ENCODE assay signal across 9 cellular contexts in the genomic region with DNA sequence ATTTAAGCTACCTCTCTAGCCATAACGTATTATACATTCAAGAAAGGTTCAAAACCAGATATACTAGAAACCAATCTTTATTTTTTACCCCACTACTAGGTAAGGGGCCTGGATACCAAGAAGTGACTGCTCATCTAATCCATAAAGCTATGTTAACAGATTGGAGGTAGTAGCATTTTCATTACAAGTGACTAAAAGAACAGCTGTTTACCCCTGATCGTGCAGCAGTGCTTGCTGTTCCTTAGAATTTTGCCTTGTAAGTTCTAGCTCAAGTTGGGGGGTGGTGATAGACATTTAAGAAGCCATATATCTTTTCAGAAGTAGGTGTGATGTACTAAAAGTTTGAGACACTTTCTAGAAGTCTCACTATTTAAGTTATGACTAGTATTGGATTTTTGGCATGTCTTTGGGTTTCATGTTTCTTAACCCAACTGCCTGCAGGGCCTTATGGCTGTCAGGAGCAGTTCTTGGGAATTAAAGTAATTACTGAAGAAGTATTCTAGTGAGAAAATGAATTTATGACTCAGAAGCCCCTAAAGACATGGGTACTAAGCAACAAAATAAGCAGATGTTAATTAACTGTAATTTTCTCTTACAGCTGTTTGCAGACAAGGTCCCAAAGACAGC. TPM values are rescaled to one million over a fixed set of nuclear protein-coding genes. Genes with fewer than 3 reads are reported as not detected.
DNase-seq lines count a peak whose midpoint lies in the region; ATAC-seq, FAIRE-seq and TF ChIP-seq lines count a peak whose summit lies in the region.
"Had no signal": no experiment of that assay in that cellular context is flagged by ENCODE, and none has a peak within 500 bp of the region (broad histone marks: within the 10 kb centered on the region; RNA-seq: fewer than 3 reads in every experiment).

No MANE protein-coding gene starts in this region.

- H3K9me3 ChIP-seq in endothelial cell of umbilical vein (replicated peaks; ENCODE audit: control insufficient read depth, insufficient read depth, low read length) (no peaks in the 10 kb centered on the region), trophoblast cell (ENCODE audit: insufficient read depth, low read depth, low read length) (no peaks in the 10 kb centered on the region)

- TF ChIP-seq POLR2A in endothelial cell of umbilical vein (IDR thresholded peaks at IDR 0.05; ENCODE audit: low read depth, low read length), result peak; percentile 41

- no peak overlapping the region for H2BK120ac ChIP-seq in trophoblast cell (ENCODE audit: insufficient read depth, low read length, poor library complexity)

- H3K27ac ChIP-seq in endothelial cell of umbilical vein (ENCODE audit: insufficient read depth, low read depth, low read length), result peak overlapping the region; percentile 5
- H3K27ac ChIP-seq in trophoblast cell (ENCODE audit: low read depth, low read length), result no peak overlapping the region

- no peak for ATAC-seq in HG02571 (IDR thresholded peaks at IDR 0.05; ENCODE audit: unreplicated experiment)
- ATAC-seq in GM19452 (IDR thresholded peaks at IDR 0.05; ENCODE audit: unreplicated experiment), result no peak

- H3K4ac ChIP-seq in trophoblast cell (ENCODE audit: low read depth, low read length), result no peak overlapping the region

- H3K36me3 ChIP-seq in GM06990 (ENCODE audit: control insufficient read depth, insufficient read depth, low read length) (peaks cover 21% of the 10 kb centered on the region), endothelial cell of umbilical vein (ENCODE audit: control insufficient read depth in 2 of 2, extremely low read depth in 1 of 2, insufficient read depth in 2 of 2, low read length in 2 of 2) (peaks cover 22 to 31% of the 10 kb centered on the region in 2 experiments), trophoblast cell (ENCODE audit: control insufficient read depth in 1 of 2, insufficient read depth in 2 of 2, low read length in 2 of 2) (peaks cover 27 to 45% of the 10 kb centered on the region in 2 experiments)

- H3K79me2 ChIP-seq in endothelial cell of umbilical vein (ENCODE audit: control insufficient read depth, insufficient read depth, low read length) (peaks cover 50% of the 10 kb centered on the region), trophoblast cell (ENCODE audit: control insufficient read depth, insufficient read depth, low read length, poor library complexity) (peaks cover 13% of the 10 kb centered on the region)

- no peak overlapping the region for H2BK5ac ChIP-seq in trophoblast cell (ENCODE audit: low read depth, low read length, poor library complexity)

- POLR2A ChIA-PET in endothelial cell of umbilical vein (lab: Charles Lee), result interaction anchor here (0.9 to 1.5 kb wide), 2 partner anchors 49 to 51 kb away, joined by 3 to 10 read pairs; a partner anchor contains a TSS

- no peak overlapping the region for H4K91ac ChIP-seq in trophoblast cell (ENCODE audit: low read depth, low read length)

- dilution Hi-C loops in endothelial cell of umbilical vein (cut with MboI; ENCODE audit: extremely low pct_ligation_motif_present, low sequenced_read_pairs), result no loop called here

- CTCF ChIA-PET in endothelial cell of umbilical vein (lab: Charles Lee), result interaction anchor here (1.0 to 2.4 kb wide), 5 partner anchors 9 to 211 kb away, joined by 3 to 14 read pairs (median 4); a partner anchor contains a TSS

- H3K18ac ChIP-seq in trophoblast cell (ENCODE audit: low read length), result no peak overlapping the region

- no peaks in the 10 kb centered on the region for H3K9me1 ChIP-seq in endothelial cell of umbilical vein (replicated peaks; ENCODE audit: control insufficient read depth, extremely low read depth, insufficient read depth, low read length)

- TF ChIP-seq CTCF in GM06990 (IDR thresholded peaks at IDR 0.05; ENCODE audit: insufficient read depth, low read length, poor library complexity, severe bottlenecking) (no peak), endothelial cell of umbilical vein (IDR thresholded peaks at IDR 0.05; ENCODE audit: extremely low read depth in 1 of 2, insufficient read depth in 1 of 2, low read depth in 1 of 2, low read length in 2 of 2) (no peak)

- H4K12ac ChIP-seq in trophoblast cell (ENCODE audit: low read depth, low read length), result no peak overlapping the region

- WGBS in trophoblast cell (ENCODE audit: extremely low coverage, insufficient coverage, insufficient read length), result no CpG with 5 or more reads among the region's 2 CpGs

- H3K9ac ChIP-seq in endothelial cell of umbilical vein (replicated peaks; ENCODE audit: extremely low read depth, insufficient read depth, low read length) (peak overlapping the region; percentile 100), trophoblast cell (ENCODE audit: low read length) (no peak overlapping the region)

- BruUV-seq in endothelial cell of umbilical vein (replicated peaks; lab: Mats Ljungman, UMichigan), result no TSS peak

- DNase-seq in GM06990 (ENCODE audit: extremely low read depth, insufficient read length) (no peak), RPMI7951 (ENCODE audit: low read depth) (peak; percentile 65), endothelial cell of umbilical vein (ENCODE audit: low read depth, low spot score) (no peak), trophoblast cell (peak; percentile 59 to 76), NCI-H146 treated with DMSO at 0.1 percent for 48 hours (lab: John Stamatoyannopoulos, UW; ENCODE audit: unreplicated experiment) (no peak), AG20443 (ENCODE audit: low spot score) (no peak)
- DNase-seq: substantia nigra had no signal

- H3K14ac ChIP-seq in trophoblast cell (ENCODE audit: low read length), result no peak overlapping the region

- FAIRE-seq in endothelial cell of umbilical vein (lab: Jason Lieb, UNC), result peak; percentile 35

- H2AK5ac ChIP-seq in trophoblast cell (ENCODE audit: low read length), result no peak overlapping the region

- no peaks in the 10 kb centered on the region for H3K27me3 ChIP-seq in GM06990 (replicated peaks; ENCODE audit: control insufficient read depth, insufficient read depth, low read length)
- H3K27me3 ChIP-seq in endothelial cell of umbilical vein (ENCODE audit: control insufficient read depth in 2 of 2, insufficient read depth in 2 of 2, low read length in 2 of 2), result no peaks in the 10 kb centered on the region
- H3K27me3 ChIP-seq in trophoblast cell (ENCODE audit: insufficient read depth, low read length), result no peaks in the 10 kb centered on the region

- H3K4me3 ChIP-seq in GM06990 (replicated peaks; ENCODE audit: low read depth, low read length) (peak overlapping the region; percentile 96), endothelial cell of umbilical vein (replicated peaks in 1 of 3; ENCODE audit: insufficient read depth in 1 of 3, low read depth in 1 of 3, low read length in 3 of 3) (peak overlapping the region; percentile 10 to 93 (median 91)), trophoblast cell (ENCODE audit: low read depth, low read length) (no peak overlapping the region)

- H2AFZ ChIP-seq in endothelial cell of umbilical vein (ENCODE audit: low read depth, low read length), result no peak overlapping the region
- no peak overlapping the region for H2AFZ ChIP-seq in trophoblast cell (ENCODE audit: insufficient read depth, low read length, poor library complexity)

- H3K4me1 ChIP-seq in endothelial cell of umbilical vein (ENCODE audit: control insufficient read depth, extremely low read depth, insufficient read depth, low read length) (peaks cover 10% of the 10 kb centered on the region), trophoblast cell (ENCODE audit: control insufficient read depth in 1 of 2, insufficient read depth in 2 of 2, low read length in 2 of 2) (peaks cover 2 to 5% of the 10 kb centered on the region in 2 experiments)

- peaks cover 10% of the 10 kb centered on the region for H4K20me1 ChIP-seq in endothelial cell of umbilical vein (replicated peaks; ENCODE audit: control insufficient read depth, extremely low read depth, insufficient read depth, low read length)

- peaks cover 10% of the 10 kb centered on the region for H3K79me1 ChIP-seq in trophoblast cell (ENCODE audit: low read length)

- intact Hi-C loops in endothelial cell of umbilical vein (cut with micrococcal nuclease), result loop anchor here (1.0 kb wide), 1 partner anchor 124 kb away; no protein-coding TSS in a partner anchor

- H2BK12ac ChIP-seq in trophoblast cell (ENCODE audit: low read length), result no peak overlapping the region

- H3K4me2 ChIP-seq in endothelial cell of umbilical vein (ENCODE audit: insufficient read depth, low read length) (peak overlapping the region; percentile 91), trophoblast cell (ENCODE audit: low read length) (peak overlapping the region; percentile 66)

- no peak overlapping the region for H3K23ac ChIP-seq in trophoblast cell (ENCODE audit: low read length)

- H4K8ac ChIP-seq in trophoblast cell (ENCODE audit: low read depth, low read length), result no peak overlapping the region

RNA-seq across cellular contexts. Expression of a gene that starts 2.3 kb away (rescaled TPM):
- total RNA-seq in RPMI7951 (2014; rRNA removed; shearing (Covaris generic)), result 9,490 and 10,456 TPM in 2 replicates
- total RNA-seq in endothelial cell of umbilical vein, result 2,542 and 2,602 TPM in 2 replicates
- 4,328 and 5,159 TPM in 2 replicates for polyA plus RNA-seq in endothelial cell of umbilical vein
- 6,306 and 6,778 TPM in 2 replicates for polyA plus RNA-seq in endothelial cell of umbilical vein (2011; cell fraction: cytosol; rRNA removed)
- 2,365 and 2,568 TPM in 2 replicates for polyA plus RNA-seq in endothelial cell of umbilical vein (2011; cell fraction: nucleus; rRNA removed)
- 2,438 and 3,460 TPM in 2 replicates for polyA plus RNA-seq in endothelial cell of umbilical vein (2012)
- polyA minus RNA-seq in endothelial cell of umbilical vein, result 1,934 and 2,592 TPM in 2 replicates
- 785 TPM for polyA minus RNA-seq in endothelial cell of umbilical vein (2011; cell fraction: cytosol; rRNA and poly(A)+ RNA removed)
- polyA minus RNA-seq in endothelial cell of umbilical vein (2011; cell fraction: nucleus; rRNA and poly(A)+ RNA removed), result 303 and 436 TPM in 2 replicates
- polyA plus RNA-seq in trophoblast cell (2013), result 1,607 and 1,645 TPM in 2 replicates

RNA-seq across cellular contexts. Expression of a gene that starts 49.1 kb away (rescaled TPM):
- total RNA-seq in RPMI7951 (2014; rRNA removed; shearing (Covaris generic)), result 822 and 1,026 TPM in 2 replicates
- total RNA-seq in endothelial cell of umbilical vein, result 226 and 232 TPM in 2 replicates
- polyA plus RNA-seq in endothelial cell of umbilical vein, result 192 and 225 TPM in 2 replicates
- 270 and 309 TPM in 2 replicates for polyA plus RNA-seq in endothelial cell of umbilical vein (2011; cell fraction: cytosol; rRNA removed)
- polyA plus RNA-seq in endothelial cell of umbilical vein (2011; cell fraction: nucleus; rRNA removed), result 101 and 114 TPM in 2 replicates
- polyA plus RNA-seq in endothelial cell of umbilical vein (2012), result 151 and 242 TPM in 2 replicates
- polyA minus RNA-seq in endothelial cell of umbilical vein, result 134 and 158 TPM in 2 replicates
- polyA minus RNA-seq in endothelial cell of umbilical vein (2011; cell fraction: cytosol; rRNA and poly(A)+ RNA removed), result 101 TPM
- 26.6 and 40.5 TPM in 2 replicates for polyA minus RNA-seq in endothelial cell of umbilical vein (2011; cell fraction: nucleus; rRNA and poly(A)+ RNA removed)
- polyA plus RNA-seq in trophoblast cell (2013), result 172 and 182 TPM in 2 replicates

RNA-seq across cellular contexts. Expression of a gene that starts 50.1 kb away (rescaled TPM):
- 6.6 and 7.9 TPM in 2 replicates for total RNA-seq in RPMI7951 (2014; rRNA removed; shearing (Covaris generic))
- total RNA-seq in endothelial cell of umbilical vein, result 87.5 and 88.6 TPM in 2 replicates
- polyA plus RNA-seq in endothelial cell of umbilical vein, result 30.6 and 37.6 TPM in 2 replicates
- polyA plus RNA-seq in endothelial cell of umbilical vein (2011; cell fraction: cytosol; rRNA removed), result 11.5 and 13.4 TPM in 2 replicates
- polyA plus RNA-seq in endothelial cell of umbilical vein (2011; cell fraction: nucleus; rRNA removed), result 135 and 170 TPM in 2 replicates
- polyA plus RNA-seq in endothelial cell of umbilical vein (2012), result 40.0 and 70.2 TPM in 2 replicates
- polyA minus RNA-seq in endothelial cell of umbilical vein, result 29.5 and 32.5 TPM in 2 replicates
- 11.8 TPM for polyA minus RNA-seq in endothelial cell of umbilical vein (2011; cell fraction: cytosol; rRNA and poly(A)+ RNA removed)
- 62.5 and 77.2 TPM in 2 replicates for polyA minus RNA-seq in endothelial cell of umbilical vein (2011; cell fraction: nucleus; rRNA and poly(A)+ RNA removed)
- polyA plus RNA-seq in trophoblast cell (2013), result 27.0 and 27.4 TPM in 2 replicates

Comparison
In these comparisons a context has a peak if more than half of its experiments do, and no peak if none do; other contexts are left out.
1. DNase-seq: peak in RPMI7951 (single experiment) and trophoblast cell (2 of 2); none in GM06990 (single experiment), endothelial cell of umbilical vein (single experiment), NCI-H146 treated with DMSO at 0.1 percent for 48 hours (single experiment) and AG20443 (single experiment).